In genomic region chr7:7175075-7175695, GRCh38 we compare ENCODE assay signal across 20 cellular contexts. TPM values are rescaled to one million over a fixed set of nuclear protein-coding genes. Genes with fewer than 3 reads are reported as not detected.
A peak's percentile ranks its signal among the peaks of the same experiment; 100 is the strongest.
DNase-seq lines count a peak whose midpoint lies in the region; ATAC-seq and TF ChIP-seq lines count a peak whose summit lies in the region.
"Had no signal": no experiment of that assay in that cellular context is flagged by ENCODE, and none has a peak within 500 bp of the region (broad histone marks: within the 10 kb centered on the region; RNA-seq: fewer than 3 reads in every experiment).

No MANE protein-coding gene starts in this region.

- H3K4me2 ChIP-seq in mammary epithelial cell (ENCODE audit: insufficient read depth, low read depth, low read length) (peak overlapping the region; percentile 47), Karpas-422 (ENCODE audit: low read depth, low read length, poor library complexity, severe bottlenecking) (no peak overlapping the region)

- H3K4me1 Mint-ChIP-seq in MCF 10A (ENCODE audit: insufficient read depth, unreplicated experiment) = peaks cover 25% of the 10 kb centered on the region
- peaks cover 40% of the 10 kb centered on the region for H3K4me1 Mint-ChIP-seq in stimulated activated memory B cell treated with anti-CD40 and anti-IgM and Interleukin-4, amounts not matched to agents 10 μg/mL and 1 μg/mL and 100 μg/mL, for 72 hours

- H3K27ac ChIP-seq in breast epithelium (no peak overlapping the region), mammary epithelial cell (ENCODE audit: insufficient read depth, low read depth, low read length) (peak overlapping the region; percentile 98), Karpas-422 (ENCODE audit: low read length) (no peak overlapping the region)
- H3K27ac ChIP-seq: lower lobe of right lung, right atrium auricular region had no signal

- H3K27me3 Mint-ChIP-seq in MCF 10A (ENCODE audit: insufficient read depth, unreplicated experiment) = no peaks in the 10 kb centered on the region
- H3K27me3 Mint-ChIP-seq in stimulated activated memory B cell treated with anti-CD40 and anti-IgM and Interleukin-4, amounts not matched to agents 10 μg/mL and 1 μg/mL and 100 μg/mL, for 72 hours = no peaks in the 10 kb centered on the region
- H3K27me3 Mint-ChIP-seq: activated CD4-positive, alpha-beta memory T cell treated with anti-CD3 and anti-CD28 coated beads for 36 hours had no signal

- H3K36me3 ChIP-seq in breast epithelium (no peaks in the 10 kb centered on the region), mammary epithelial cell (ENCODE audit: insufficient read depth, low read length) (no peaks in the 10 kb centered on the region), Karpas-422 (ENCODE audit: insufficient read depth, low read length) (no peaks in the 10 kb centered on the region)
- H3K36me3 ChIP-seq: lower lobe of right lung, right atrium auricular region had no signal

- WGBS in mammary epithelial cell (ENCODE audit: low coverage, missing lambda C conversion rate) = 21% methylated on average over 2 of the region's 2 CpGs

- H3K27me3 ChIP-seq in breast epithelium (no peaks in the 10 kb centered on the region), mammary epithelial cell (ENCODE audit: insufficient read depth, low read length) (no peaks in the 10 kb centered on the region), Karpas-422 (ENCODE audit: low read length) (no peaks in the 10 kb centered on the region)
- H3K27me3 ChIP-seq: right atrium auricular region had no signal

- no peak overlapping the region for H2AFZ ChIP-seq in mammary epithelial cell (ENCODE audit: low read depth, low read length)
- H2AFZ ChIP-seq in Karpas-422 (ENCODE audit: low read length) = no peak overlapping the region

- H3K4me3 Mint-ChIP-seq in MCF 10A (ENCODE audit: unreplicated experiment) = no peak overlapping the region
- no peak overlapping the region for H3K4me3 Mint-ChIP-seq in stimulated activated memory B cell treated with anti-CD40 and anti-IgM and Interleukin-4, amounts not matched to agents 10 μg/mL and 1 μg/mL and 100 μg/mL, for 72 hours
- H3K4me3 Mint-ChIP-seq: activated CD4-positive, alpha-beta memory T cell treated with anti-CD3 and anti-CD28 coated beads for 36 hours had no signal

- no peak for TF ChIP-seq CTCF in MCF 10A (IDR thresholded peaks at IDR 0.05; ENCODE audit: unreplicated experiment)
- TF ChIP-seq CTCF in breast epithelium (IDR thresholded peaks at IDR 0.05) = no peak
- no peak for TF ChIP-seq CTCF in mammary epithelial cell (conservative IDR thresholded peaks at IDR 0.05 in 1 of 2, IDR thresholded peaks at IDR 0.05 in 1 of 2; ENCODE audit: extremely low read depth in 1 of 2, insufficient read depth in 1 of 2, low read depth in 1 of 2, low read length in 2 of 2)

- dilution Hi-C loops in mammary epithelial cell (cut with HindIII; ENCODE audit: low sequenced_read_pairs) = no loop called here

- H3K79me2 ChIP-seq in mammary epithelial cell (ENCODE audit: insufficient read depth, low read length) (peaks cover 40% of the 10 kb centered on the region), Karpas-422 (ENCODE audit: low read length) (no peaks in the 10 kb centered on the region)

- no peak overlapping the region for H3K9ac ChIP-seq in mammary epithelial cell (ENCODE audit: insufficient read depth, low read length)
- H3K9ac ChIP-seq in Karpas-422 (ENCODE audit: low read length) = no peak overlapping the region

- BruUV-seq in MCF 10A (replicated peaks; lab: Mats Ljungman, UMichigan) (no TSS peak), mammary epithelial cell (replicated peaks; lab: Mats Ljungman, UMichigan) (no TSS peak)

- peak overlapping the region; percentile 33 for H3K27ac Mint-ChIP-seq in MCF 10A (ENCODE audit: low read depth, unreplicated experiment)
- peak overlapping the region; percentile 80 for H3K27ac Mint-ChIP-seq in stimulated activated memory B cell treated with anti-CD40 and anti-IgM and Interleukin-4, amounts not matched to agents 10 μg/mL and 1 μg/mL and 100 μg/mL, for 72 hours
- H3K27ac Mint-ChIP-seq: activated CD4-positive, alpha-beta memory T cell treated with anti-CD3 and anti-CD28 coated beads for 36 hours had no signal

- H3K9me2 ChIP-seq in Karpas-422 (replicated peaks; ENCODE audit: insufficient read depth, low read length) = no peaks in the 10 kb centered on the region

- H3K4me3 ChIP-seq in breast epithelium = no peak overlapping the region
- H3K4me3 ChIP-seq in mammary epithelial cell (replicated peaks in 1 of 3; ENCODE audit: insufficient read depth in 1 of 3, low read depth in 2 of 3, low read length in 3 of 3) = no peak overlapping the region
- H3K4me3 ChIP-seq in Karpas-422 (ENCODE audit: low read length) = no peak overlapping the region
- H3K4me3 ChIP-seq: lower lobe of right lung, right atrium auricular region had no signal

- H3K4me1 ChIP-seq in breast epithelium (no peaks in the 10 kb centered on the region), mammary epithelial cell (ENCODE audit: insufficient read depth, low read length) (peaks cover 63% of the 10 kb centered on the region), Karpas-422 (ENCODE audit: low read length) (no peaks in the 10 kb centered on the region)
- H3K4me1 ChIP-seq: lower lobe of right lung, right atrium auricular region had no signal

- CTCF ChIA-PET in MCF 10A (lab: Yijun Ruan, JAX) = interaction anchor here (0.5 to 9.8 kb wide), 5 partner anchors 31 to 673 kb away, joined by 3 to 111 read pairs (median 3); no protein-coding TSS in a partner anchor
- CTCF ChIA-PET in mammary epithelial cell (lab: Charles Lee; ENCODE audit: low non-redundant PET) = interaction anchor here (0.6 kb wide), 4 partner anchors 9 to 177 kb away, joined by 3 to 6 read pairs (median 5); no protein-coding TSS in a partner anchor

- intact Hi-C loops in MCF 10A (cut with micrococcal nuclease) (no loop called here), breast epithelium (cut with DNase I; ENCODE audit: low total_unique reads) (no loop called here), mammary epithelial cell (cut with micrococcal nuclease) (no loop called here), cardiac septum (cut with DNase I) (no loop called here)

- ATAC-seq in left lobe of liver (peak; percentile 41), HG02840 (IDR thresholded peaks at IDR 0.05; ENCODE audit: low FRiP score, unreplicated experiment) (no peak)
- ATAC-seq in stimulated activated memory B cell treated with anti-CD40 and anti-IgM and Interleukin-4, amounts not matched to agents 10 μg/mL and 1 μg/mL and 100 μg/mL, for 72 hours = no peak
- ATAC-seq: lower lobe of right lung had no signal

- no peak for TF ChIP-seq POLR2A in breast epithelium (IDR thresholded peaks at IDR 0.05)

- DNase-seq in MCF 10A (ENCODE audit: unreplicated experiment) (peak; percentile 17), breast epithelium (ENCODE audit: low spot score in 2 of 2) (no peak), mammary epithelial cell (peak; percentile 31), left lobe of liver (ENCODE audit: low spot score) (no peak), Karpas-422 (no peak), cardiac septum (ENCODE audit: low spot score) (no peak)
- DNase-seq: activated CD4-positive, alpha-beta memory T cell treated with anti-CD3 and anti-CD28 coated beads for 36 hours; activated effector memory CD4-positive, alpha-beta T cell treated with anti-CD3 and anti-CD28 coated beads, Interleukin-2, amount 50 U/mL, for 16 hours; C1 segment of cervical spinal cord; dermis blood vessel endothelial cell; HCEC 1CT; lower lobe of right lung; NCI-H187 treated with DMSO at 0.1 percent for 48 hours; Right ventricle myocardium superior; stimulated activated CD4-positive, alpha-beta T cell treated with anti-CD3 and anti-CD28 coated beads, Interleukin-15, amount 100 ng/mL, for 24 hours; stimulated activated CD8-positive, alpha-beta memory T cell treated with anti-CD3 and anti-CD28 coated beads, Interleukin-4, amount 100 ng/mL, for 48 hours; T-helper 9 cell had no signal

- peaks cover 21% of the 10 kb centered on the region for H3K9me3 Mint-ChIP-seq in MCF 10A (ENCODE audit: unreplicated experiment)
- H3K9me3 Mint-ChIP-seq in stimulated activated memory B cell treated with anti-CD40 and anti-IgM and Interleukin-4, amounts not matched to agents 10 μg/mL and 1 μg/mL and 100 μg/mL, for 72 hours = peaks cover 21% of the 10 kb centered on the region

- peaks cover 6% of the 10 kb centered on the region for H3K36me3 Mint-ChIP-seq in MCF 10A (ENCODE audit: insufficient read depth, unreplicated experiment)
- peaks cover 39% of the 10 kb centered on the region for H3K36me3 Mint-ChIP-seq in stimulated activated memory B cell treated with anti-CD40 and anti-IgM and Interleukin-4, amounts not matched to agents 10 μg/mL and 1 μg/mL and 100 μg/mL, for 72 hours

- no peaks in the 10 kb centered on the region for H4K20me1 ChIP-seq in mammary epithelial cell (ENCODE audit: insufficient read depth, low read length)
- no peaks in the 10 kb centered on the region for H4K20me1 ChIP-seq in Karpas-422 (ENCODE audit: insufficient read depth, low read depth, low read length)

- POLR2A ChIA-PET in MCF 10A (lab: Yijun Ruan, JAX) = interaction anchor here (0.6 to 8.3 kb wide), 7 partner anchors 17 to 273 kb away, joined by 3 to 87 read pairs (median 10); no protein-coding TSS in a partner anchor

- H3K9me3 ChIP-seq in breast epithelium (peaks cover 0 to 6% of the 10 kb centered on the region in 2 donors), mammary epithelial cell (replicated peaks; ENCODE audit: insufficient read depth, low read length) (peaks cover 5% of the 10 kb centered on the region), Karpas-422 (ENCODE audit: low read length) (no peaks in the 10 kb centered on the region)
- H3K9me3 ChIP-seq: lower lobe of right lung had no signal

- in situ Hi-C loops in mammary epithelial cell (cut with MboI; ENCODE audit: low sequenced_read_pairs in 2 of 2) = no loop called here

RNA-seq across cellular contexts. Expression of gene C1GALT1, which starts 7.2 kb away (rescaled TPM):
- total RNA-seq in MCF 10A (2022) (30.9 and 39.6 TPM in 2 replicates), breast epithelium (10 to 100 TPM; 30.8 to 35.5 (median 34.7) TPM), mammary epithelial cell (10 to 100 TPM; 51.2 to 57.7 TPM), left lobe of liver (13.2 TPM), cardiac septum (20.6 TPM)
- polyA plus RNA-seq in mammary epithelial cell = 27.5 TPM
- 25.5 TPM for polyA minus RNA-seq in mammary epithelial cell
- 36.7 and 54.1 TPM in 2 replicates for total RNA-seq in Karpas-422 (2014; rRNA removed; shearing (Covaris generic); ENCODE audit: low replicate concordance)

Comparison
In these comparisons a context has a peak if more than half of its experiments do, and no peak if none do; other contexts are left out.
1. DNase-seq: peak in MCF 10A (single experiment) and mammary epithelial cell (single experiment); none in breast epithelium (0 of 2), left lobe of liver (single experiment), Karpas-422 (single experiment) and cardiac septum (single experiment).